In the genomic region with DNA sequence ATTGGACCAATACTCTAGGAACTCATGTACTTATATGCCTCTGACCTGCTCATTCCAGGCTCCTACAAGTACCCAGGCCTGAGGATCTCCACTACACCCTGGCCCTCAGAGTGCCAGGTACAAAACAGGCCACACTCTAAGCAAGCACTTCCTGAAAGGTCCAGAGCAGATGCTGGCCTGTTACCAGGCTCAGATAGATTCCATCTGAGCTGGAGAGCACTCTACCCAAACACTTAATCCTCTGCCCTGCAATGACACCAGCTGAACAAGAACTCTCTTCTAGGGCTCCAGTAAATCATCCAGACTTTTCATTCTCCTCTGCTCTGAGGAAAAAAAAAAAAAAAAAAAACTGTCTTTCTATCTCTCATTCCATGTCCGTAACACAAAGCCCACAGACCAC, we compare ENCODE assay signal across 12 cellular contexts. TPM values are rescaled to one million over a fixed set of nuclear protein-coding genes. Genes with fewer than 3 reads are reported as not detected.
DNase-seq lines count a peak whose midpoint lies in the region; ATAC-seq, FAIRE-seq and TF ChIP-seq lines count a peak whose summit lies in the region.
"Had no signal": no experiment of that assay in that cellular context is flagged by ENCODE, and none has a peak within 500 bp of the region (broad histone marks: within the 10 kb centered on the region; RNA-seq: fewer than 3 reads in every experiment).

No MANE protein-coding gene starts in this region.

- TF ChIP-seq EP300 in gastroesophageal sphincter (IDR thresholded peaks at IDR 0.05) = no peak

- peaks cover 11 to 83% (median 48%) of the 10 kb centered on the region in 3 donors for H3K4me1 ChIP-seq in gastroesophageal sphincter
- H3K4me1 ChIP-seq in skeletal muscle satellite cell (ENCODE audit: control insufficient read depth, insufficient read depth, low read length) = peaks cover 57% of the 10 kb centered on the region

- H3K4me3 ChIP-seq in WERI-Rb-1 (ENCODE audit: low read depth, low read length) (peak overlapping the region; percentile 31), gastroesophageal sphincter (no peak overlapping the region), skeletal muscle satellite cell (ENCODE audit: low read length) (peak overlapping the region; percentile 85)

- H3K27me3 Mint-ChIP-seq in endothelial cell (ENCODE audit: unreplicated experiment) = peaks cover 11% of the 10 kb centered on the region

- H3K4me3 Mint-ChIP-seq in endothelial cell (ENCODE audit: unreplicated experiment) = no peak overlapping the region
- H3K4me3 Mint-ChIP-seq: activated T-cell treated with anti-CD3 and anti-CD28 coated beads, Interleukin-2, amount 50 U/mL, for 24 hours had no signal

- H3K9me3 ChIP-seq in WERI-Rb-1 (ENCODE audit: severe bottlenecking) = no peaks in the 10 kb centered on the region
- H3K9me3 ChIP-seq in gastroesophageal sphincter = no peaks in the 10 kb centered on the region
- no peaks in the 10 kb centered on the region for H3K9me3 ChIP-seq in skeletal muscle satellite cell (replicated peaks; ENCODE audit: low read length)
- H3K9me3 ChIP-seq: neutrophil had no signal

- TF ChIP-seq CTCF in WERI-Rb-1 (IDR thresholded peaks at IDR 0.05; ENCODE audit: low read depth, low read length) = no peak
- no peak for TF ChIP-seq CTCF in gastroesophageal sphincter (IDR thresholded peaks at IDR 0.05)
- TF ChIP-seq CTCF in endothelial cell (IDR thresholded peaks at IDR 0.05; ENCODE audit: unreplicated experiment) = no peak
- no peak for TF ChIP-seq CTCF in D721Med (IDR thresholded peaks at IDR 0.05; ENCODE audit: insufficient read depth, missing control alignments)

- H3K9ac ChIP-seq in skeletal muscle satellite cell (ENCODE audit: low read depth, low read length) = peak overlapping the region; percentile 87

- H3K27ac Mint-ChIP-seq in endothelial cell (ENCODE audit: unreplicated experiment) = no peak overlapping the region
- H3K27ac Mint-ChIP-seq: activated T-cell treated with anti-CD3 and anti-CD28 coated beads, Interleukin-2, amount 50 U/mL, for 24 hours; T-helper 2 cell treated with Interferon-gamma antibody and Interleukin-4, amounts not matched to agents 5 μg/mL and 100 μg/mL, for 36 hours had no signal

- H3K27me3 ChIP-seq in WERI-Rb-1 (ENCODE audit: insufficient read depth, low read depth, severe bottlenecking) (no peaks in the 10 kb centered on the region), gastroesophageal sphincter (no peaks in the 10 kb centered on the region), skeletal muscle satellite cell (ENCODE audit: control insufficient read depth, insufficient read depth, low read length) (no peaks in the 10 kb centered on the region)

- H3K27ac ChIP-seq in WERI-Rb-1 (peak overlapping the region; percentile 87), gastroesophageal sphincter (peak overlapping the region in 3 of 4 donors; percentile 81 to 94 (median 93))
- H3K27ac ChIP-seq: neutrophil had no signal

- H3K4me1 Mint-ChIP-seq in endothelial cell (ENCODE audit: unreplicated experiment) = peaks cover 12% of the 10 kb centered on the region

- peaks cover 9% of the 10 kb centered on the region for H3K36me3 Mint-ChIP-seq in endothelial cell (ENCODE audit: low read depth, unreplicated experiment)

- peak overlapping the region; percentile 98 for H3K4me2 ChIP-seq in skeletal muscle satellite cell (ENCODE audit: low read length)

- FAIRE-seq in D721Med (lab: Jason Lieb, UNC) = no peak

- H3K9me3 Mint-ChIP-seq in endothelial cell (ENCODE audit: unreplicated experiment) = no peaks in the 10 kb centered on the region
- H3K9me3 Mint-ChIP-seq: activated T-cell treated with anti-CD3 and anti-CD28 coated beads, Interleukin-2, amount 50 U/mL, for 24 hours; T-helper 2 cell treated with Interferon-gamma antibody and Interleukin-4, amounts not matched to agents 5 μg/mL and 100 μg/mL, for 36 hours had no signal

- DNase-seq in EH (ENCODE audit: low read depth) (peak; percentile 64), WERI-Rb-1 (peak; percentile 67), NCI-H526 treated with DMSO at 0.1 percent for 48 hours (lab: John Stamatoyannopoulos, UW) (no peak), endothelial cell (ENCODE audit: low spot score) (no peak), D721Med (ENCODE audit: insufficient read length, low spot score) (no peak)
- DNase-seq: KG1 had no signal

- ATAC-seq in gastroesophageal sphincter (no peak), GM18861 (IDR thresholded peaks at IDR 0.05; ENCODE audit: unreplicated experiment) (no peak)

- H3K36me3 ChIP-seq in WERI-Rb-1 (peaks cover 10% of the 10 kb centered on the region), gastroesophageal sphincter (no peaks in the 10 kb centered on the region), skeletal muscle satellite cell (ENCODE audit: insufficient read depth, low read length) (peaks cover 9% of the 10 kb centered on the region)
- H3K36me3 ChIP-seq: neutrophil had no signal

- no peak for TF ChIP-seq POLR2A in gastroesophageal sphincter (IDR thresholded peaks at IDR 0.05)

- WGBS in gastroesophageal sphincter (ENCODE audit: low coverage in 1 of 2), 2 donors = 15% methylated on average over 1 of the region's 1 CpG; no CpG with 5 or more reads in 1 of the 2 donors

RNA-seq across cellular contexts. Expression of a gene that starts 2.9 kb away (rescaled TPM):
- total RNA-seq in gastroesophageal sphincter (10 to 100 TPM; 32.8 to 48.7 (median 37.6) TPM), endothelial cell (ENCODE audit: unreplicated experiment) (9.9 TPM)
- total RNA-seq in skeletal muscle satellite cell (2012; rRNA removed) = 149 and 191 TPM in 2 replicates

RNA-seq across cellular contexts. Expression of a gene that starts 32.8 kb away (rescaled TPM):
- 100 to 1,000 TPM in 1 of 4 donors, 10 to 100 TPM in 3; 75.0 to 200 (median 92.7) TPM for total RNA-seq in gastroesophageal sphincter
- total RNA-seq in skeletal muscle satellite cell (2012; rRNA removed) = 90.4 and 97.1 TPM in 2 replicates
- total RNA-seq in endothelial cell (ENCODE audit: unreplicated experiment) = 8.5 TPM

Comparison
In these comparisons a context has a peak if more than half of its experiments do, and no peak if none do; other contexts are left out.
1. DNase-seq: peak in EH (single experiment) and WERI-Rb-1 (single experiment); none in NCI-H526 treated with DMSO at 0.1 percent for 48 hours (single experiment), endothelial cell (single experiment) and D721Med (single experiment).
2. H3K4me3 ChIP-seq: peak in WERI-Rb-1 (single experiment) and skeletal muscle satellite cell (single experiment); none in gastroesophageal sphincter (0 of 2).